In the genomic region with DNA sequence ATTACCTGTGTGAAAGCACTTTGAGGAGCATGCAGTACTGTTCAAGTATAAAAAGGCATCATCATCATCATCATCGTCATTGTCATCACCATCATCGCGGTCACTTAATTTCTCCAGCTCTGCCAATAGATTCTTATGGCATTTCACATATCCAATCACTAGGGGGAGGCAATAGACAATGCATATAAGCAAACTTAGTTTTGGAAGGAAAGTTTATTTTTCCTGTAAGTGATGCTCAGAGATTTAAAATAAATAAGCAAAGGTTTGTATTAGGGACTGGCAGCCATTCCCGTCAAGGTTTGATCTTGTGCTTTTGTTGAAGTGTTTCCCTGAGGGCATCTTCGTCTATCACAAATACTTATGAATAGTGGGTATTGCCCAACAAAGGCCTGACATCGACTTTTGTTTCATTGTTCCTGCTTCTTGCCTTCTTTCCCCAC, we compare ENCODE assay signal across 9 cellular contexts.
DNase-seq lines count a peak whose midpoint lies in the region; ATAC-seq and TF ChIP-seq lines count a peak whose summit lies in the region.
"Had no signal": no experiment of that assay in that cellular context is flagged by ENCODE, and none has a peak within 500 bp of the region (broad histone marks: within the 10 kb centered on the region; RNA-seq: fewer than 3 reads in every experiment).

No MANE protein-coding gene starts in this region.

- peaks cover 6% of the 10 kb centered on the region for H3K4me1 ChIP-seq in hepatocyte (ENCODE audit: insufficient read depth)
- peaks cover 0 to 10% (median 2%) of the 10 kb centered on the region in 4 donors for H3K4me1 ChIP-seq in transverse colon

- no peak overlapping the region for H3K4me2 ChIP-seq in hepatocyte

- no peak for TF ChIP-seq EP300 in transverse colon (IDR thresholded peaks at IDR 0.05; ENCODE audit: low read depth)

- H3K27ac ChIP-seq in hepatocyte (no peak overlapping the region), transverse colon (no peak overlapping the region)

- H3K9me3 ChIP-seq in hepatocyte (ENCODE audit: low read depth) (no peaks in the 10 kb centered on the region), transverse colon (no peaks in the 10 kb centered on the region)

- ATAC-seq in WTC11 (no peak), HG02885 (IDR thresholded peaks at IDR 0.05; ENCODE audit: poor library complexity, unreplicated experiment) (no peak)

- TF ChIP-seq POLR2A in transverse colon (IDR thresholded peaks at IDR 0.05) = no peak

- intact Hi-C loops in transverse colon (cut with DNase I; ENCODE audit: low total_unique reads) = loop anchor here (10.0 kb wide), 1 partner anchor 767 kb away; no protein-coding TSS in a partner anchor

- peaks cover 2% of the 10 kb centered on the region for H3K4me1 Mint-ChIP-seq in WTC11
- H3K4me1 Mint-ChIP-seq in activated CD4-positive, alpha-beta memory T cell treated with anti-CD3 and anti-CD28 coated beads, Interleukin-2, amount 10 ng/mL, durations not matched to agents 7 days and 5 days = no peaks in the 10 kb centered on the region

- no peak overlapping the region for H3K4me3 Mint-ChIP-seq in WTC11
- no peak overlapping the region for H3K4me3 Mint-ChIP-seq in activated CD4-positive, alpha-beta memory T cell treated with anti-CD3 and anti-CD28 coated beads, Interleukin-2, amount 10 ng/mL, durations not matched to agents 7 days and 5 days

- H3K79me2 ChIP-seq in hepatocyte = no peaks in the 10 kb centered on the region

- H3K27me3 Mint-ChIP-seq in WTC11 (ENCODE audit: low read depth) = no peaks in the 10 kb centered on the region
- H3K27me3 Mint-ChIP-seq in activated CD4-positive, alpha-beta memory T cell treated with anti-CD3 and anti-CD28 coated beads, Interleukin-2, amount 10 ng/mL, durations not matched to agents 7 days and 5 days = no peaks in the 10 kb centered on the region

- H3K27me3 ChIP-seq in hepatocyte (no peaks in the 10 kb centered on the region), transverse colon (no peaks in the 10 kb centered on the region)

- H3K36me3 ChIP-seq in hepatocyte (replicated peaks; ENCODE audit: insufficient read depth, low read depth) (no peaks in the 10 kb centered on the region), transverse colon (no peaks in the 10 kb centered on the region)

- TF ChIP-seq CTCF in WTC11 (IDR thresholded peaks at IDR 0.05) (peak; percentile 32; the same call in 1 of the 2 replicates), hepatocyte (IDR thresholded peaks at IDR 0.05; ENCODE audit: poor library complexity) (peak; percentile 82), transverse colon (IDR thresholded peaks at IDR 0.05) (peak; percentile 55 to 77 (median 64))

- DNase-seq in ELR (ENCODE audit: low read depth) = peak; percentile 71
- DNase-seq in NCI-H1048 (lab: John Stamatoyannopoulos, UW) = peak; percentile 6
- DNase-seq in WTC11 (ENCODE audit: low spot score) = no peak
- peak; percentile 61 for DNase-seq in hepatocyte (ENCODE audit: low spot score)
- DNase-seq in transverse colon = no peak
- no peak for DNase-seq in iPS-NIHi7 (ENCODE audit: extremely low spot score)
- DNase-seq in activated CD4-positive, alpha-beta memory T cell treated with anti-CD3 and anti-CD28 coated beads, Interleukin-2, amount 10 ng/mL, durations not matched to agents 7 days and 5 days = no peak
- DNase-seq: right cardiac atrium had no signal

- no peaks in the 10 kb centered on the region for H4K20me1 ChIP-seq in hepatocyte (ENCODE audit: insufficient read depth, poor library complexity, severe bottlenecking)

- CTCF ChIA-PET in WTC11 (lab: Charles Lee) = interaction anchor here (0.6 to 1.8 kb wide), 9 partner anchors 25 to 775 kb away, joined by 3 to 7 read pairs (median 4); a partner anchor contains a TSS
- CTCF ChIA-PET in activated CD4-positive, alpha-beta memory T cell treated with anti-CD3 and anti-CD28 coated beads, Interleukin-2, amount 10 ng/mL, durations not matched to agents 7 days and 5 days (lab: Charles Lee) = interaction anchor here (0.9 to 2.1 kb wide), 4 partner anchors 632 to 769 kb away, joined by 3 to 9 read pairs (median 4); no protein-coding TSS in a partner anchor

- 65% methylated on average over 6 of the region's 6 CpGs for WGBS in hepatocyte (ENCODE audit: low lambda C conversion rate, missing lambda C conversion rate)
- whole genome bisulfite sequencing in transverse colon (ENCODE audit: low coverage in 1 of 2), 2 donors = 11 to 32% methylated on average over 3 to 6 of the region's 6 CpGs

- H3K4me3 ChIP-seq in hepatocyte (no peak overlapping the region), transverse colon (no peak overlapping the region)

- in situ Hi-C loops in transverse colon (cut with MboI; ENCODE audit: low pct_ligation_motif_present in 1 of 4, low pct_unique_long_range_greater_than_20kb in 1 of 4, low sequenced_read_pairs in 3 of 4) = loop anchor here in 3 of 4 donors (10.0 to 25.0 kb wide), 5 partner anchors 630 to 777 kb away; no protein-coding TSS in a partner anchor

- no peak overlapping the region for H2AFZ ChIP-seq in hepatocyte

- H3K36me3 Mint-ChIP-seq in WTC11 = no peaks in the 10 kb centered on the region; the same call in 1 of the 2 replicates
- no peaks in the 10 kb centered on the region for H3K36me3 Mint-ChIP-seq in activated CD4-positive, alpha-beta memory T cell treated with anti-CD3 and anti-CD28 coated beads, Interleukin-2, amount 10 ng/mL, durations not matched to agents 7 days and 5 days (ENCODE audit: low read depth)

- peaks cover 11% of the 10 kb centered on the region for H3K9me3 Mint-ChIP-seq in WTC11
- H3K9me3 Mint-ChIP-seq in activated CD4-positive, alpha-beta memory T cell treated with anti-CD3 and anti-CD28 coated beads, Interleukin-2, amount 10 ng/mL, durations not matched to agents 7 days and 5 days = no peaks in the 10 kb centered on the region

- POLR2A ChIA-PET in WTC11 (lab: Charles Lee) = no interaction called here
- POLR2A ChIA-PET in activated CD4-positive, alpha-beta memory T cell treated with anti-CD3 and anti-CD28 coated beads, Interleukin-2, amount 10 ng/mL, durations not matched to agents 7 days and 5 days (lab: Charles Lee) = no interaction called here

- no peaks in the 10 kb centered on the region for H3K9me2 ChIP-seq in hepatocyte (replicated peaks; ENCODE audit: insufficient read depth)

- no peak overlapping the region for H3K27ac Mint-ChIP-seq in WTC11
- H3K27ac Mint-ChIP-seq in activated CD4-positive, alpha-beta memory T cell treated with anti-CD3 and anti-CD28 coated beads, Interleukin-2, amount 10 ng/mL, durations not matched to agents 7 days and 5 days = no peak overlapping the region

TF ChIP-seq in WTC11, 78 proteins besides CTCF, POLR2A, EP300 and RAD21 (continues in another document):
- TF ChIP-seq, protein P1, sequence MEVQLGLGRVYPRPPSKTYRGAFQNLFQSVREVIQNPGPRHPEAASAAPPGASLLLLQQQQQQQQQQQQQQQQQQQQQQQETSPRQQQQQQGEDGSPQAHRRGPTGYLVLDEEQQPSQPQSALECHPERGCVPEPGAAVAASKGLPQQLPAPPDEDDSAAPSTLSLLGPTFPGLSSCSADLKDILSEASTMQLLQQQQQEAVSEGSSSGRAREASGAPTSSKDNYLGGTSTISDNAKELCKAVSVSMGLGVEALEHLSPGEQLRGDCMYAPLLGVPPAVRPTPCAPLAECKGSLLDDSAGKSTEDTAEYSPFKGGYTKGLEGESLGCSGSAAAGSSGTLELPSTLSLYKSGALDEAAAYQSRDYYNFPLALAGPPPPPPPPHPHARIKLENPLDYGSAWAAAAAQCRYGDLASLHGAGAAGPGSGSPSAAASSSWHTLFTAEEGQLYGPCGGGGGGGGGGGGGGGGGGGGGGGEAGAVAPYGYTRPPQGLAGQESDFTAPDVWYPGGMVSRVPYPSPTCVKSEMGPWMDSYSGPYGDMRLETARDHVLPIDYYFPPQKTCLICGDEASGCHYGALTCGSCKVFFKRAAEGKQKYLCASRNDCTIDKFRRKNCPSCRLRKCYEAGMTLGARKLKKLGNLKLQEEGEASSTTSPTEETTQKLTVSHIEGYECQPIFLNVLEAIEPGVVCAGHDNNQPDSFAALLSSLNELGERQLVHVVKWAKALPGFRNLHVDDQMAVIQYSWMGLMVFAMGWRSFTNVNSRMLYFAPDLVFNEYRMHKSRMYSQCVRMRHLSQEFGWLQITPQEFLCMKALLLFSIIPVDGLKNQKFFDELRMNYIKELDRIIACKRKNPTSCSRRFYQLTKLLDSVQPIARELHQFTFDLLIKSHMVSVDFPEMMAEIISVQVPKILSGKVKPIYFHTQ (CRISPR knock-in tag; IDR thresholded peaks at IDR 0.05) = no peak
- TF ChIP-seq IRF2 (CRISPR knock-in tag; IDR thresholded peaks at IDR 0.05; ENCODE audit: borderline replicate concordance, low read depth) (no peak), CREM (CRISPR knock-in tag; IDR thresholded peaks at IDR 0.05) (no peak), RORB (CRISPR knock-in tag; IDR thresholded peaks at IDR 0.05) (no peak)
- TF ChIP-seq, protein P2, sequence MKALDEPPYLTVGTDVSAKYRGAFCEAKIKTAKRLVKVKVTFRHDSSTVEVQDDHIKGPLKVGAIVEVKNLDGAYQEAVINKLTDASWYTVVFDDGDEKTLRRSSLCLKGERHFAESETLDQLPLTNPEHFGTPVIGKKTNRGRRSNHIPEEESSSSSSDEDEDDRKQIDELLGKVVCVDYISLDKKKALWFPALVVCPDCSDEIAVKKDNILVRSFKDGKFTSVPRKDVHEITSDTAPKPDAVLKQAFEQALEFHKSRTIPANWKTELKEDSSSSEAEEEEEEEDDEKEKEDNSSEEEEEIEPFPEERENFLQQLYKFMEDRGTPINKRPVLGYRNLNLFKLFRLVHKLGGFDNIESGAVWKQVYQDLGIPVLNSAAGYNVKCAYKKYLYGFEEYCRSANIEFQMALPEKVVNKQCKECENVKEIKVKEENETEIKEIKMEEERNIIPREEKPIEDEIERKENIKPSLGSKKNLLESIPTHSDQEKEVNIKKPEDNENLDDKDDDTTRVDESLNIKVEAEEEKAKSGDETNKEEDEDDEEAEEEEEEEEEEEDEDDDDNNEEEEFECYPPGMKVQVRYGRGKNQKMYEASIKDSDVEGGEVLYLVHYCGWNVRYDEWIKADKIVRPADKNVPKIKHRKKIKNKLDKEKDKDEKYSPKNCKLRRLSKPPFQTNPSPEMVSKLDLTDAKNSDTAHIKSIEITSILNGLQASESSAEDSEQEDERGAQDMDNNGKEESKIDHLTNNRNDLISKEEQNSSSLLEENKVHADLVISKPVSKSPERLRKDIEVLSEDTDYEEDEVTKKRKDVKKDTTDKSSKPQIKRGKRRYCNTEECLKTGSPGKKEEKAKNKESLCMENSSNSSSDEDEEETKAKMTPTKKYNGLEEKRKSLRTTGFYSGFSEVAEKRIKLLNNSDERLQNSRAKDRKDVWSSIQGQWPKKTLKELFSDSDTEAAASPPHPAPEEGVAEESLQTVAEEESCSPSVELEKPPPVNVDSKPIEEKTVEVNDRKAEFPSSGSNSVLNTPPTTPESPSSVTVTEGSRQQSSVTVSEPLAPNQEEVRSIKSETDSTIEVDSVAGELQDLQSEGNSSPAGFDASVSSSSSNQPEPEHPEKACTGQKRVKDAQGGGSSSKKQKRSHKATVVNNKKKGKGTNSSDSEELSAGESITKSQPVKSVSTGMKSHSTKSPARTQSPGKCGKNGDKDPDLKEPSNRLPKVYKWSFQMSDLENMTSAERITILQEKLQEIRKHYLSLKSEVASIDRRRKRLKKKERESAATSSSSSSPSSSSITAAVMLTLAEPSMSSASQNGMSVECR (CRISPR knock-in tag; IDR thresholded peaks at IDR 0.05; ENCODE audit: borderline replicate concordance) = no peak

Comparison
In these comparisons a context has a peak if more than half of its experiments do, and no peak if none do; other contexts are left out.
1. DNase-seq: peak in ELR (single experiment), NCI-H1048 (single experiment) and hepatocyte (single experiment); none in WTC11 (single experiment), transverse colon (single experiment), iPS-NIHi7 (single experiment) and activated CD4-positive, alpha-beta memory T cell treated with anti-CD3 and anti-CD28 coated beads, Interleukin-2, amount 10 ng/mL, durations not matched to agents 7 days and 5 days (single experiment).
2. CTCF ChIP-seq: peak in every context shown above with its lines; median percentile 82 in hepatocyte; 64 in transverse colon; 32 in WTC11.